In genomic region chr14:98579140-98579539, GRCh38 we compare ENCODE assay signal across 31 cellular contexts.
"Had no signal": no experiment of that assay in that cellular context is flagged by ENCODE, and none has a peak within 500 bp of the region (broad histone marks: within the 10 kb centered on the region; RNA-seq: fewer than 3 reads in every experiment).

No MANE protein-coding gene starts in this region.

- H3K4me3 ChIP-seq: cardiac muscle cell, Peyer's patch had no signal

- ATAC-seq: activated naive CD8-positive, alpha-beta T cell treated with anti-CD3 and anti-CD28 coated beads, Interleukin-2, amount 50 U/mL, for 24 hours had no signal

- DNase-seq: activated CD4-positive, alpha-beta memory T cell treated with anti-CD3 and anti-CD28 coated beads for 36 hours; activated CD4-positive, alpha-beta T cell treated with anti-CD3 and anti-CD28 coated beads, Interleukin-2, amount 10 ng/mL, durations not matched to agents 24 days and 14 days; activated CD8-positive, alpha-beta memory T cell treated with anti-CD3 and anti-CD28 coated beads, Interleukin-2, amount 50 U/mL, for 4 hours; activated effector memory CD4-positive, alpha-beta T cell treated with Interleukin-2 at 50 U/mL for 16 hours; activated naive CD4-positive, alpha-beta T cell treated with anti-CD3 and anti-CD28 coated beads, Interleukin-2, amount 10 ng/mL, durations not matched to agents 7 days and 5 days; activated naive CD8-positive, alpha-beta T cell treated with anti-CD3 and anti-CD28 coated beads, Interleukin-2, amount 50 U/mL, for 24 hours; activated T-cell treated with anti-CD3 and anti-CD28 coated beads for 4 hours; activated T-cell treated with anti-CD3 and anti-CD28 coated beads, Interleukin-2, amount 50 U/mL, for 48 hours; anterior cingulate cortex; Kasumi-1; KG1; MM.1S; MV-4-11; NCI-H1092; NCI-H1417 treated with DMSO at 0.1 percent for 48 hours; NCI-H1930; NCI-H2081 treated with DMSO at 0.1 percent for 48 hours; NCI-H226; NCI-H446 treated with DMSO at 0.1 percent for 48 hours; NCI-H524; NCI-H69; NCI-H82; Peyer's patch; Right ventricle myocardium superior; RPMI8226; T1000; WERI-Rb-1 had no signal

- H3K4me1 ChIP-seq: Peyer's patch had no signal

- H3K36me3 Mint-ChIP-seq: activated CD4-positive, alpha-beta memory T cell treated with anti-CD3 and anti-CD28 coated beads for 36 hours; activated naive CD4-positive, alpha-beta T cell treated with anti-CD3 and anti-CD28 coated beads, Interleukin-2, amount 10 ng/mL, durations not matched to agents 7 days and 5 days; brain had no signal

- H3K27me3 Mint-ChIP-seq: activated CD4-positive, alpha-beta T cell treated with anti-CD3 and anti-CD28 coated beads, Interleukin-2, amount 10 ng/mL, durations not matched to agents 24 days and 14 days; activated naive CD4-positive, alpha-beta T cell treated with anti-CD3 and anti-CD28 coated beads, Interleukin-2, amount 10 ng/mL, durations not matched to agents 7 days and 5 days; activated naive CD8-positive, alpha-beta T cell had no signal

- H3K9me3 Mint-ChIP-seq: activated naive CD4-positive, alpha-beta T cell treated with anti-CD3 and anti-CD28 coated beads, Interleukin-2, amount 10 ng/mL, durations not matched to agents 7 days and 5 days; activated naive CD8-positive, alpha-beta T cell treated with anti-CD3 and anti-CD28 coated beads, Interleukin-2, amount 50 U/mL, for 24 hours had no signal

- H3K4me3 Mint-ChIP-seq: activated CD4-positive, alpha-beta memory T cell treated with anti-CD3 and anti-CD28 coated beads for 36 hours; activated CD4-positive, alpha-beta T cell treated with anti-CD3 and anti-CD28 coated beads, Interleukin-2, amount 10 ng/mL, durations not matched to agents 24 days and 14 days; activated naive CD4-positive, alpha-beta T cell treated with anti-CD3 and anti-CD28 coated beads, Interleukin-2, amount 10 ng/mL, durations not matched to agents 7 days and 5 days; activated naive CD8-positive, alpha-beta T cell; activated naive CD8-positive, alpha-beta T cell treated with anti-CD3 and anti-CD28 coated beads, Interleukin-2, amount 50 U/mL, for 24 hours; brain; central memory CD8-positive, alpha-beta T cell had no signal

- H3K27ac ChIP-seq: cardiac muscle cell, Peyer's patch, WERI-Rb-1 had no signal

- H3K4me1 Mint-ChIP-seq: activated CD4-positive, alpha-beta T cell treated with anti-CD3 and anti-CD28 coated beads, Interleukin-2, amount 10 ng/mL, durations not matched to agents 24 days and 14 days; activated naive CD4-positive, alpha-beta T cell treated with anti-CD3 and anti-CD28 coated beads, Interleukin-2, amount 10 ng/mL, durations not matched to agents 7 days and 5 days; activated naive CD8-positive, alpha-beta T cell treated with anti-CD3 and anti-CD28 coated beads, Interleukin-2, amount 50 U/mL, for 24 hours; central memory CD8-positive, alpha-beta T cell had no signal

- H3K27me3 ChIP-seq: cardiac muscle cell, Peyer's patch had no signal

- H3K36me3 ChIP-seq: cardiac muscle cell, Peyer's patch, WERI-Rb-1 had no signal

- H3K27ac Mint-ChIP-seq: activated CD4-positive, alpha-beta memory T cell treated with anti-CD3 and anti-CD28 coated beads for 36 hours; activated CD4-positive, alpha-beta T cell treated with anti-CD3 and anti-CD28 coated beads, Interleukin-2, amount 10 ng/mL, durations not matched to agents 24 days and 14 days; activated naive CD4-positive, alpha-beta T cell treated with anti-CD3 and anti-CD28 coated beads, Interleukin-2, amount 10 ng/mL, durations not matched to agents 7 days and 5 days; activated naive CD8-positive, alpha-beta T cell; activated naive CD8-positive, alpha-beta T cell treated with anti-CD3 and anti-CD28 coated beads, Interleukin-2, amount 50 U/mL, for 24 hours; brain had no signal

- H3K9me3 ChIP-seq: Peyer's patch had no signal
